ENCODE assay signal across 21 cellular contexts in genomic region chr14:52446355-52446754, GRCh38.
DNase-seq lines count a peak whose midpoint lies in the region; ATAC-seq, FAIRE-seq and TF ChIP-seq lines count a peak whose summit lies in the region.
"Had no signal": no experiment of that assay in that cellular context is flagged by ENCODE, and none has a peak within 500 bp of the region (broad histone marks: within the 10 kb centered on the region; RNA-seq: fewer than 3 reads in every experiment).

No MANE protein-coding gene starts in this region.

- no peak for TF ChIP-seq POLR2A in stomach (IDR thresholded peaks at IDR 0.05)

- intact Hi-C loops in colonic mucosa (cut with DNase I) = no loop called here
- intact Hi-C loops in stomach (cut with DNase I; ENCODE audit: low total_unique reads) = no loop called here

- no peak for ATAC-seq in HG02840 (IDR thresholded peaks at IDR 0.05; ENCODE audit: low FRiP score, unreplicated experiment)
- ATAC-seq: HCT116 had no signal

- H3K4me1 ChIP-seq in colonic mucosa (no peaks in the 10 kb centered on the region), stomach (no peaks in the 10 kb centered on the region)

- no peaks in the 10 kb centered on the region for H3K27me3 ChIP-seq in colonic mucosa
- H3K27me3 ChIP-seq in stomach = no peaks in the 10 kb centered on the region

- H3K9me3 ChIP-seq in colonic mucosa (no peaks in the 10 kb centered on the region), stomach (no peaks in the 10 kb centered on the region)

- peak; percentile 60 for FAIRE-seq in HTR-8/SVneo (lab: Jason Lieb, UNC)
- FAIRE-seq: A204.1 had no signal

- H3K4me3 ChIP-seq in colonic mucosa (no peak overlapping the region), stomach (no peak overlapping the region)
- H3K4me3 ChIP-seq: PC-9 had no signal

- H3K27ac ChIP-seq in colonic mucosa (no peak overlapping the region), stomach (no peak overlapping the region)
- H3K27ac ChIP-seq: PC-9, RWPE1 had no signal

- H3K9ac ChIP-seq in colonic mucosa (ENCODE audit: low read depth in 2 of 2, low read length in 2 of 2) = no peak overlapping the region

- no peak for TF ChIP-seq CTCF in colonic mucosa (IDR thresholded peaks at IDR 0.05)
- no peak for TF ChIP-seq CTCF in stomach (IDR thresholded peaks at IDR 0.05)

- TF ChIP-seq EP300 in stomach (IDR thresholded peaks at IDR 0.05) = no peak

- H3K36me3 ChIP-seq in colonic mucosa = no peaks in the 10 kb centered on the region
- H3K36me3 ChIP-seq in stomach = peaks cover 0 to 28% (median 16%) of the 10 kb centered on the region in 4 donors

- DNase-seq in NCI-H345 (lab: John Stamatoyannopoulos, UW) (peak; percentile 5), NCI-H345 treated with DMSO at 0.1 percent for 48 hours (lab: John Stamatoyannopoulos, UW; ENCODE audit: unreplicated experiment) (no peak), HTR-8/SVneo (ENCODE audit: insufficient read length, low spot score) (no peak), colonic mucosa (peak; percentile 38), stomach (peak; percentile 52), islet precursor cell (no peak)
- DNase-seq in stimulated activated naive CD4-positive, alpha-beta T cell treated with Interleukin-2 at 50 U/mL for 16 hours (lab: John Stamatoyannopoulos, UW) = no peak
- DNase-seq: Caco-2; CD4-positive, alpha-beta T cell; GOT3; KG1; MV-4-11; NCI-H1436 treated with DMSO at 0.1 percent for 48 hours; NCI-H2029; NCI-H524; PC-9; SIG-M5 had no signal

Comparison
In these comparisons a context has a peak if more than half of its experiments do, and no peak if none do; other contexts are left out.
1. DNase-seq: peak in NCI-H345 (single experiment), colonic mucosa (single experiment) and stomach (single experiment); none in NCI-H345 treated with DMSO at 0.1 percent for 48 hours (single experiment), HTR-8/SVneo (single experiment), stimulated activated naive CD4-positive, alpha-beta T cell treated with Interleukin-2 at 50 U/mL for 16 hours (single experiment) and islet precursor cell (single experiment).